Comparison of ENCODE assay signal across 10 cellular contexts in the genomic region with DNA sequence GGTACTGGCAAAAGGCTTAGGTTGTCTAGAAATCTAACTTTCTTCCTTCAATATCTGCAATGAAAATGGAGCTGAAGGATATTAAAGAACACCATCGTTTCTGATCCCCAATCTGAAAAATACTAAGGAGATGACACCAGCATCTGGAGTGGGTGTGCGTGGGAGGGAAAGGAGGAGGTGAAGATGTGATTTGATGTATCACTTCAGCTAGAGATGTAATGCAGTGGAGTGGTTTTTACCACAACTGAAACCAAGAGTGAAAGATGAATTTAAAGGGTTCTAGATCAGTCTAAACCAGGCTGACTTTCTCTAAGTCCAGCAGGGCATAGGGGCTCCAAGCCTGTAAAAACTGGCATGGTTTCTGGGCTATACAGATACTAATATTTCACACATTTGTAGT.
DNase-seq lines count a peak whose midpoint lies in the region; ATAC-seq and TF ChIP-seq lines count a peak whose summit lies in the region.
"Had no signal": no experiment of that assay in that cellular context is flagged by ENCODE, and none has a peak within 500 bp of the region (broad histone marks: within the 10 kb centered on the region; RNA-seq: fewer than 3 reads in every experiment).

No MANE protein-coding gene starts in this region.

- no peaks in the 10 kb centered on the region for H3K27me3 ChIP-seq in adrenal gland
- H3K27me3 ChIP-seq: gastroesophageal sphincter had no signal

- WGBS in adrenal gland, 4 donors = 62 to 81% (median 72%) methylated on average over 2 of the region's 2 CpGs

- peaks cover 21% of the 10 kb centered on the region for H3K4me1 Mint-ChIP-seq in activated T-cell treated with anti-CD3 and anti-CD28 coated beads, Interleukin-2, amount 50 U/mL, for 4 hours (ENCODE audit: low read depth)
- H3K4me1 Mint-ChIP-seq in stimulated activated naive CD8-positive, alpha-beta T cell treated with anti-CD3 and anti-CD28 coated beads, Interleukin-15, Interleukin-2, amounts not matched to agents 100 ng/mL and 50 ng/mL, for 24 hours (ENCODE audit: low read depth) = peaks cover 41% of the 10 kb centered on the region

- H3K27ac Mint-ChIP-seq in stimulated activated naive CD8-positive, alpha-beta T cell treated with anti-CD3 and anti-CD28 coated beads, Interleukin-15, Interleukin-2, amounts not matched to agents 100 ng/mL and 50 ng/mL, for 24 hours = peak overlapping the region; percentile 60

- no peaks in the 10 kb centered on the region for H3K36me3 ChIP-seq in adrenal gland (replicated peaks in 1 of 2)
- H3K36me3 ChIP-seq: gastroesophageal sphincter had no signal

- H3K27me3 Mint-ChIP-seq in activated T-cell treated with anti-CD3 and anti-CD28 coated beads, Interleukin-2, amount 50 U/mL, for 4 hours (ENCODE audit: low read depth) = no peaks in the 10 kb centered on the region
- no peaks in the 10 kb centered on the region for H3K27me3 Mint-ChIP-seq in stimulated activated naive CD8-positive, alpha-beta T cell treated with anti-CD3 and anti-CD28 coated beads, Interleukin-15, Interleukin-2, amounts not matched to agents 100 ng/mL and 50 ng/mL, for 24 hours

- DNase-seq in activated effector memory CD4-positive, alpha-beta T cell treated with anti-CD3 and anti-CD28 coated beads, Interleukin-2, amount 50 U/mL, for 16 hours = peak; percentile 85
- DNase-seq in activated effector memory CD4-positive, alpha-beta T cell treated with Interleukin-2 at 50 U/mL for 16 hours = no peak
- peak; percentile 38 for DNase-seq in activated T-cell treated with anti-CD3 and anti-CD28 coated beads, Interleukin-2, amount 50 U/mL, for 4 hours
- DNase-seq in NCI-H2081 treated with DMSO at 0.1 percent for 48 hours (lab: John Stamatoyannopoulos, UW) (no peak), GM03348 (ENCODE audit: low spot score) (no peak), adrenal gland (no peak)
- DNase-seq: NCI-H524 had no signal

- no peaks in the 10 kb centered on the region for H3K9me3 ChIP-seq in adrenal gland (replicated peaks in 1 of 3)
- H3K9me3 ChIP-seq: gastroesophageal sphincter had no signal

- no peaks in the 10 kb centered on the region for H3K4me1 ChIP-seq in adrenal gland (replicated peaks in 1 of 2)
- H3K4me1 ChIP-seq: gastroesophageal sphincter had no signal

- peak; percentile 70 for ATAC-seq in HG02938 (IDR thresholded peaks at IDR 0.05; ENCODE audit: unreplicated experiment)
- peak; percentile 83 to 90 for ATAC-seq in activated T-cell treated with anti-CD3 and anti-CD28 coated beads, Interleukin-2, amount 50 U/mL, for 4 hours
- ATAC-seq: gastroesophageal sphincter had no signal

- no peak overlapping the region for H3K4me3 ChIP-seq in adrenal gland
- H3K4me3 ChIP-seq: gastroesophageal sphincter had no signal

- H3K9me3 Mint-ChIP-seq in activated T-cell treated with anti-CD3 and anti-CD28 coated beads, Interleukin-2, amount 50 U/mL, for 4 hours = peaks cover 8% of the 10 kb centered on the region
- peaks cover 14% of the 10 kb centered on the region for H3K9me3 Mint-ChIP-seq in stimulated activated naive CD8-positive, alpha-beta T cell treated with anti-CD3 and anti-CD28 coated beads, Interleukin-15, Interleukin-2, amounts not matched to agents 100 ng/mL and 50 ng/mL, for 24 hours

- no peak for TF ChIP-seq POLR2A in adrenal gland (IDR thresholded peaks at IDR 0.05)

- intact Hi-C loops in adrenal gland (cut with DNase I) = no loop called here

- TF ChIP-seq CTCF in adrenal gland (IDR thresholded peaks at IDR 0.05) = no peak

- H3K36me3 Mint-ChIP-seq in activated T-cell treated with anti-CD3 and anti-CD28 coated beads, Interleukin-2, amount 50 U/mL, for 4 hours (ENCODE audit: insufficient read depth) = peaks cover 4% of the 10 kb centered on the region
- peaks cover 46% of the 10 kb centered on the region for H3K36me3 Mint-ChIP-seq in stimulated activated naive CD8-positive, alpha-beta T cell treated with anti-CD3 and anti-CD28 coated beads, Interleukin-15, Interleukin-2, amounts not matched to agents 100 ng/mL and 50 ng/mL, for 24 hours (ENCODE audit: low read depth)

- no peak overlapping the region for H3K4me3 Mint-ChIP-seq in activated T-cell treated with anti-CD3 and anti-CD28 coated beads, Interleukin-2, amount 50 U/mL, for 4 hours
- peak overlapping the region; percentile 0 for H3K4me3 Mint-ChIP-seq in stimulated activated naive CD8-positive, alpha-beta T cell treated with anti-CD3 and anti-CD28 coated beads, Interleukin-15, Interleukin-2, amounts not matched to agents 100 ng/mL and 50 ng/mL, for 24 hours

- H3K27ac ChIP-seq in adrenal gland = no peak overlapping the region
- H3K27ac ChIP-seq: gastroesophageal sphincter had no signal

Comparison
In these comparisons a context has a peak if more than half of its experiments do, and no peak if none do; other contexts are left out.
1. DNase-seq: peak in activated effector memory CD4-positive, alpha-beta T cell treated with anti-CD3 and anti-CD28 coated beads, Interleukin-2, amount 50 U/mL, for 16 hours (single experiment) and activated T-cell treated with anti-CD3 and anti-CD28 coated beads, Interleukin-2, amount 50 U/mL, for 4 hours (single experiment); none in activated effector memory CD4-positive, alpha-beta T cell treated with Interleukin-2 at 50 U/mL for 16 hours (single experiment), NCI-H2081 treated with DMSO at 0.1 percent for 48 hours (single experiment), GM03348 (single experiment) and adrenal gland (0 of 7).